In the genomic region with DNA sequence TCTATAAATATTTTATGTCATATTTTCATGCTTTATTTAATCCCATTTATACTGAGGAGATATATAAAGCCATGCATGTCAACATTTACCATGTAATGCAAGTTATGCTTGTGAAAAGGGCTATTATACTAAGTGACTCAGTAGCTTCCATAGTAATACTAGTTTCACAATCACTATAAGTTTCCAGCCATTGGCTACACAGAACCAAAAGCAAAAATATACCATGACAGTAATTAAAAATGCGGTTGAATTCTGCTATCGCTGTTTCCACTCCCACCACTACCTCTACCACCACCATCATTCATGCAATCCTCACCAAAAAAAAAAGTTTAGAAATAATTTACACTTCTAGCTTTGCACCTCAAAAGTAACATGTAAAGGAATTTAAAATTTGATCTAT, we compare ENCODE assay signal across 12 cellular contexts.
A peak's percentile ranks its signal among the peaks of the same experiment; 100 is the strongest.
DNase-seq lines count a peak whose midpoint lies in the region; ATAC-seq lines count a peak whose summit lies in the region.
"Had no signal": no experiment of that assay in that cellular context is flagged by ENCODE, and none has a peak within 500 bp of the region (broad histone marks: within the 10 kb centered on the region; RNA-seq: fewer than 3 reads in every experiment).

No MANE protein-coding gene starts in this region.

- DNase-seq in activated naive CD4-positive, alpha-beta T cell treated with anti-CD3 and anti-CD28 coated beads for 36 hours = no peak
- DNase-seq in activated naive CD4-positive, alpha-beta T cell (lab: John Stamatoyannopoulos, UW) = no peak
- DNase-seq in activated naive CD4-positive, alpha-beta T cell treated with anti-CD3 and anti-CD28 coated beads, Interleukin-2, amount 50 U/mL, for 72 hours (ENCODE audit: low spot score in 2 of 2) = no peak
- DNase-seq in stimulated activated naive CD8-positive, alpha-beta T cell treated with anti-CD3 and anti-CD28 coated beads, Interleukin-15, Interleukin-2, amounts not matched to agents 100 U/mL and 50 U/mL, for 24 hours = no peak
- DNase-seq in NCI-H1092 treated with DMSO at 0.1 percent for 48 hours (lab: John Stamatoyannopoulos, UW) (no peak), left lobe of liver (ENCODE audit: low spot score) (no peak)
- DNase-seq: caudate nucleus, erythroblast, NCI-H2227 treated with DMSO at 0.1 percent for 48 hours, Peyer's patch had no signal

- no peaks in the 10 kb centered on the region for H3K9me3 Mint-ChIP-seq in activated naive CD4-positive, alpha-beta T cell treated with anti-CD3 and anti-CD28 coated beads for 36 hours
- H3K9me3 Mint-ChIP-seq in activated naive CD4-positive, alpha-beta T cell treated with anti-CD3 and anti-CD28 coated beads, Interleukin-2, amount 50 U/mL, for 72 hours = no peaks in the 10 kb centered on the region

- H3K4me3 Mint-ChIP-seq in activated naive CD4-positive, alpha-beta T cell treated with anti-CD3 and anti-CD28 coated beads for 36 hours = peak overlapping the region; percentile 44

- CTCF ChIA-PET in activated naive CD4-positive, alpha-beta T cell treated with anti-CD3 and anti-CD28 coated beads for 36 hours (lab: Charles Lee) = no interaction called here

- H3K27me3 Mint-ChIP-seq in activated naive CD4-positive, alpha-beta T cell treated with anti-CD3 and anti-CD28 coated beads for 36 hours (ENCODE audit: low read depth) = no peaks in the 10 kb centered on the region

- H3K4me1 Mint-ChIP-seq in activated naive CD4-positive, alpha-beta T cell treated with anti-CD3 and anti-CD28 coated beads for 36 hours (ENCODE audit: low read depth) = peaks cover 88% of the 10 kb centered on the region

- H3K36me3 Mint-ChIP-seq in activated naive CD4-positive, alpha-beta T cell treated with anti-CD3 and anti-CD28 coated beads for 36 hours (ENCODE audit: low read depth) = no peaks in the 10 kb centered on the region
- no peaks in the 10 kb centered on the region for H3K36me3 Mint-ChIP-seq in activated naive CD4-positive, alpha-beta T cell treated with anti-CD3 and anti-CD28 coated beads, Interleukin-2, amount 50 U/mL, for 72 hours

- H3K27ac Mint-ChIP-seq in activated naive CD4-positive, alpha-beta T cell treated with anti-CD3 and anti-CD28 coated beads for 36 hours = peak overlapping the region; percentile 37
- H3K27ac Mint-ChIP-seq in activated naive CD4-positive, alpha-beta T cell treated with anti-CD3 and anti-CD28 coated beads, Interleukin-2, amount 50 U/mL, for 72 hours = peak overlapping the region in 1 of 2 donors; percentile 70

- peak; percentile 49 for ATAC-seq in HG03135 (IDR thresholded peaks at IDR 0.05; ENCODE audit: unreplicated experiment)
- ATAC-seq in activated naive CD4-positive, alpha-beta T cell treated with anti-CD3 and anti-CD28 coated beads, Interleukin-2, amount 50 U/mL, for 72 hours = peak; percentile 69 to 78
- ATAC-seq in stimulated activated naive CD8-positive, alpha-beta T cell treated with anti-CD3 and anti-CD28 coated beads, Interleukin-15, Interleukin-2, amounts not matched to agents 100 U/mL and 50 U/mL, for 24 hours = peak; percentile 77
- ATAC-seq in left lobe of liver = no peak
- ATAC-seq in HG03108 (IDR thresholded peaks at IDR 0.05; ENCODE audit: unreplicated experiment) = no peak

- intact Hi-C loops in activated naive CD4-positive, alpha-beta T cell treated with anti-CD3 and anti-CD28 coated beads for 36 hours (cut with micrococcal nuclease) = loop anchor here (1.0 to 5.0 kb wide), 7 partner anchors 8 to 635 kb away; partner anchors contain the start of genes HACD4 and MLLT3

Comparison
In these comparisons a context has a peak if more than half of its experiments do, and no peak if none do; other contexts are left out.
1. ATAC-seq: peak in HG03135 (single experiment), activated naive CD4-positive, alpha-beta T cell treated with anti-CD3 and anti-CD28 coated beads, Interleukin-2, amount 50 U/mL, for 72 hours (2 of 2) and stimulated activated naive CD8-positive, alpha-beta T cell treated with anti-CD3 and anti-CD28 coated beads, Interleukin-15, Interleukin-2, amounts not matched to agents 100 U/mL and 50 U/mL, for 24 hours (single experiment); none in left lobe of liver (single experiment) and HG03108 (single experiment).